ENCODE assay signal across 18 cellular contexts in the genomic region with DNA sequence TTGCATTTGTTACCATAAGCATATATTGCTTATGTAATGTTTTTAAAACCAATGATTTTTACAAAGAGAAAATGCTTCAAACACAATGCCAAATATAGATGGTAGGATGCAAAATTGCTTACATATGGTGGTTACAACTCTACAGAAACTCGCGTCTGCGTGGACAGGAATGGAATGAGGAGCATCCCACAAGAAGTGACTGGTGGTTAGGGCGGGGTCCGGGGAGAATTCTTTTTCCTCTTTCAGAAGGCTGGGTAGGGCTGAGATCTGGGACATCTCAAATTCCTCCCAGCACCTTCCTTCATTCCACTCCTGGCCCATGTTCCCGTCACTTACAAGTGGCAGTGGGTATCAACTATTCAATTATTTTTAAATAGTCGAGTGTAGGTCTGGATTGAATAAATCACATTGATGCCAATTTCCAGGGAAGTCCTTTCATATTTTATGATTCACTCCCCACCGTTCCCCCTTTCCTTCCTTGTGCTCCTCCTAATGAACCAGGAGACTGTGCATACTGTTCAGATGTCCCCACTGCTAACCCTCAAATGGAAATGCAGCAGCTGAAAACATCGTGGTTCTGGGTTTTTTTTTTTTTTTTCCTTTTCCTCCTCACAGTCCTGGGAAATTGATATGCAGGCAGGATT.
DNase-seq lines count a peak whose midpoint lies in the region; ATAC-seq and TF ChIP-seq lines count a peak whose summit lies in the region.
"Had no signal": no experiment of that assay in that cellular context is flagged by ENCODE, and none has a peak within 500 bp of the region (broad histone marks: within the 10 kb centered on the region; RNA-seq: fewer than 3 reads in every experiment).

No MANE protein-coding gene starts in this region.

- no peaks in the 10 kb centered on the region; the same call in 1 of the 2 replicates for H3F3A ChIP-seq in GM23338 (replicated peaks; ENCODE audit: low read depth)

- no peaks in the 10 kb centered on the region for H4K20me1 ChIP-seq in GM23338 (replicated peaks; ENCODE audit: insufficient read depth)

- H3K36me3 Mint-ChIP-seq in GM23338 (ENCODE audit: low read depth) (peaks cover 8% of the 10 kb centered on the region), type B pancreatic cell (no peaks in the 10 kb centered on the region)
- H3K36me3 Mint-ChIP-seq: naive thymus-derived CD8-positive, alpha-beta T cell had no signal

- H2AFZ ChIP-seq in GM23338 = no peak overlapping the region

- no peaks in the 10 kb centered on the region for H3K79me2 ChIP-seq in GM23338 (replicated peaks; ENCODE audit: insufficient read depth)

- DNase-seq in GM23338 (ENCODE audit: low spot score) (no peak), SW480 (ENCODE audit: low spot score) (peak; percentile 75), foreskin fibroblast (peak; percentile 7 to 58), type B pancreatic cell (ENCODE audit: extremely low spot score, unreplicated experiment) (no peak), GM10266 (ENCODE audit: extremely low spot score) (no peak), NCI-H1092 treated with DMSO at 0.1 percent for 48 hours (lab: John Stamatoyannopoulos, UW) (no peak)
- DNase-seq in stimulated activated naive CD4-positive, alpha-beta T cell (lab: John Stamatoyannopoulos, UW) = no peak
- DNase-seq: activated CD4-positive, alpha-beta T cell treated with anti-CD3 and anti-CD28 coated beads for 4 hours; activated naive CD8-positive, alpha-beta T cell treated with anti-CD3 and anti-CD28 coated beads, Interleukin-2, amount 50 U/mL, for 24 hours; activated T-cell treated with anti-CD3 and anti-CD28 coated beads, Interleukin-2, amount 50 U/mL, for 24 hours; heart left ventricle; left ventricle myocardium inferior; naive thymus-derived CD8-positive, alpha-beta T cell; NCI-H1436 treated with DMSO at 0.1 percent for 48 hours; NCI-H524; Peyer's patch; right cardiac atrium had no signal

- H3K4me1 Mint-ChIP-seq in GM23338 = peaks cover 42% of the 10 kb centered on the region
- no peaks in the 10 kb centered on the region for H3K4me1 Mint-ChIP-seq in type B pancreatic cell (ENCODE audit: unreplicated experiment)
- H3K4me1 Mint-ChIP-seq: activated naive CD8-positive, alpha-beta T cell treated with anti-CD3 and anti-CD28 coated beads, Interleukin-2, amount 50 U/mL, for 24 hours had no signal

- no peak overlapping the region for H3K4me3 ChIP-seq in GM23338
- no peak overlapping the region for H3K4me3 ChIP-seq in foreskin fibroblast (ENCODE audit: low read depth in 1 of 2, low read length in 2 of 2)
- H3K4me3 ChIP-seq: heart left ventricle, left ventricle myocardium inferior, Peyer's patch had no signal

- H3K27ac ChIP-seq in GM23338 (ENCODE audit: low read depth) = no peak overlapping the region
- H3K27ac ChIP-seq: heart left ventricle, left ventricle myocardium inferior, Peyer's patch had no signal

- TF ChIP-seq CTCF in GM23338 (conservative IDR thresholded peaks at IDR 0.05; ENCODE audit: low read depth in 2 of 2) (no peak), foreskin fibroblast (IDR thresholded peaks at IDR 0.05; ENCODE audit: low read depth, low read length) (no peak), type B pancreatic cell (conservative IDR thresholded peaks at IDR 0.05) (no peak), GM10266 (IDR thresholded peaks at IDR 0.05; ENCODE audit: control insufficient read depth, insufficient read depth, low read depth, missing control alignments) (no peak)

- H3K27me3 Mint-ChIP-seq in GM23338 (ENCODE audit: insufficient read depth, low read depth, poor library complexity) (peaks cover 11% of the 10 kb centered on the region), type B pancreatic cell (peaks cover 33% of the 10 kb centered on the region)

- no peak overlapping the region for H3K4me3 Mint-ChIP-seq in GM23338
- H3K4me3 Mint-ChIP-seq in type B pancreatic cell = no peak overlapping the region
- H3K4me3 Mint-ChIP-seq: activated naive CD8-positive, alpha-beta T cell treated with anti-CD3 and anti-CD28 coated beads, Interleukin-2, amount 50 U/mL, for 24 hours; activated T-cell treated with anti-CD3 and anti-CD28 coated beads, Interleukin-2, amount 50 U/mL, for 24 hours; naive thymus-derived CD8-positive, alpha-beta T cell; stimulated activated naive CD8-positive, alpha-beta T cell treated with anti-CD3 and anti-CD28 coated beads, Interleukin-15, Interleukin-2, amounts not matched to agents 100 ng/mL and 50 ng/mL, for 24 hours had no signal

- H3K36me3 ChIP-seq in GM23338 (ENCODE audit: insufficient read depth) = no peaks in the 10 kb centered on the region
- H3K36me3 ChIP-seq: heart left ventricle, left ventricle myocardium inferior, Peyer's patch had no signal

- H3K27ac Mint-ChIP-seq in GM23338 (no peak overlapping the region), type B pancreatic cell (peak overlapping the region; percentile 4)
- H3K27ac Mint-ChIP-seq: activated naive CD8-positive, alpha-beta T cell treated with anti-CD3 and anti-CD28 coated beads, Interleukin-2, amount 50 U/mL, for 24 hours; activated T-cell treated with anti-CD3 and anti-CD28 coated beads, Interleukin-2, amount 50 U/mL, for 24 hours; stimulated activated naive CD8-positive, alpha-beta T cell treated with anti-CD3 and anti-CD28 coated beads, Interleukin-15, Interleukin-2, amounts not matched to agents 100 ng/mL and 50 ng/mL, for 24 hours had no signal

- H3K9me2 ChIP-seq in GM23338 (ENCODE audit: insufficient read depth) = no peaks in the 10 kb centered on the region; the same call in 1 of the 2 replicates

- ATAC-seq in GM23338 = no peak
- ATAC-seq: activated naive CD8-positive, alpha-beta T cell treated with anti-CD3 and anti-CD28 coated beads, Interleukin-2, amount 50 U/mL, for 24 hours; heart left ventricle; naive thymus-derived CD8-positive, alpha-beta T cell; right cardiac atrium had no signal

- peak overlapping the region; percentile 52 for H3K4me2 ChIP-seq in GM23338

- H3K27me3 ChIP-seq in GM23338 (ENCODE audit: insufficient read depth) = peaks cover 32% of the 10 kb centered on the region
- H3K27me3 ChIP-seq: Peyer's patch had no signal

- peaks cover 45% of the 10 kb centered on the region for H3K4me1 ChIP-seq in GM23338 (ENCODE audit: insufficient read depth)
- H3K4me1 ChIP-seq: Peyer's patch had no signal

- H3K9me3 Mint-ChIP-seq in GM23338 = peaks cover 11% of the 10 kb centered on the region
- no peaks in the 10 kb centered on the region for H3K9me3 Mint-ChIP-seq in type B pancreatic cell
- H3K9me3 Mint-ChIP-seq: activated naive CD8-positive, alpha-beta T cell treated with anti-CD3 and anti-CD28 coated beads, Interleukin-2, amount 50 U/mL, for 24 hours; activated T-cell treated with anti-CD3 and anti-CD28 coated beads, Interleukin-2, amount 50 U/mL, for 24 hours; stimulated activated naive CD8-positive, alpha-beta T cell treated with anti-CD3 and anti-CD28 coated beads, Interleukin-15, Interleukin-2, amounts not matched to agents 100 ng/mL and 50 ng/mL, for 24 hours had no signal

TF ChIP-seq in GM23338, 12 proteins besides CTCF, POLR2A, EP300 and RAD21 (continues in another document):
- TF ChIP-seq ZNF114 (CRISPR knock-in tag; IDR thresholded peaks at IDR 0.05) = no peak
- TF ChIP-seq ZNF331 (CRISPR knock-in tag; IDR thresholded peaks at IDR 0.05; ENCODE audit: low read depth) = no peak
- TF ChIP-seq, protein P1, sequence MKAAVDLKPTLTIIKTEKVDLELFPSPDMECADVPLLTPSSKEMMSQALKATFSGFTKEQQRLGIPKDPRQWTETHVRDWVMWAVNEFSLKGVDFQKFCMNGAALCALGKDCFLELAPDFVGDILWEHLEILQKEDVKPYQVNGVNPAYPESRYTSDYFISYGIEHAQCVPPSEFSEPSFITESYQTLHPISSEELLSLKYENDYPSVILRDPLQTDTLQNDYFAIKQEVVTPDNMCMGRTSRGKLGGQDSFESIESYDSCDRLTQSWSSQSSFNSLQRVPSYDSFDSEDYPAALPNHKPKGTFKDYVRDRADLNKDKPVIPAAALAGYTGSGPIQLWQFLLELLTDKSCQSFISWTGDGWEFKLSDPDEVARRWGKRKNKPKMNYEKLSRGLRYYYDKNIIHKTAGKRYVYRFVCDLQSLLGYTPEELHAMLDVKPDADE (IDR thresholded peaks at IDR 0.05) = no peak
- TF ChIP-seq JUNB (IDR thresholded peaks at IDR 0.05; ENCODE audit: unreplicated experiment) = no peak

Comparison
In these comparisons a context has a peak if more than half of its experiments do, and no peak if none do; other contexts are left out.
1. DNase-seq: peak in SW480 (single experiment) and foreskin fibroblast (2 of 2); none in GM23338 (single experiment), type B pancreatic cell (single experiment), stimulated activated naive CD4-positive, alpha-beta T cell (0 of 6), GM10266 (single experiment) and NCI-H1092 treated with DMSO at 0.1 percent for 48 hours (single experiment).